In the genomic region with DNA sequence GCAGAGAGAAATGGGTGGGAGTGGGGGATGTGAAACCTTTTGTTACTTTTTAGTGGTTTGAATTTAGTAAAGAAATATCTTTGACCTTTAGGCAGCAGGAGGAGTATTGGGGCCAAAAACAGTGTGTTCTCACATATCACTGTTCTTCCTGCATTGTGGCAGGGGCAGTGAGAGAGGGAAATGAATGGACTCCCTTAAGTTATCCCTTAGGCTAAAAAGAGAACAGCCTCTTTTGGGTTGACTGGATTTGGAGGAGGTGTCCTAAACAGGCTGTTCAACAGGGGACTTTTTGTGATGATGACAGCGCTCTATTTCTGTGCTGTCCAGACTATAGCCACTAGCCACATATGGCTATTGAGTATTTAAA, we compare ENCODE assay signal across 1 cellular context.
TF ChIP-seq lines count a peak whose summit lies in the region.

No MANE protein-coding gene starts in this region.

TF ChIP-seq in GM23338, 12 proteins besides CTCF, POLR2A, EP300 and RAD21 (continued from another document):
- TF ChIP-seq ETS1 (IDR thresholded peaks at IDR 0.05), result no peak
- no peak for TF ChIP-seq EZH2phosphoT487 (IDR thresholded peaks at IDR 0.05; ENCODE audit: unreplicated experiment)
- TF ChIP-seq ZNF462 (CRISPR knock-in tag; IDR thresholded peaks at IDR 0.05), result no peak
- no peak for TF ChIP-seq REST (IDR thresholded peaks at IDR 0.05; ENCODE audit: unreplicated experiment)
- no peak for TF ChIP-seq JUNB (IDR thresholded peaks at IDR 0.05; ENCODE audit: unreplicated experiment)
- no peak for TF ChIP-seq STAT1 (IDR thresholded peaks at IDR 0.05; ENCODE audit: unreplicated experiment)
- no peak for TF ChIP-seq NANOG (IDR thresholded peaks at IDR 0.05; ENCODE audit: borderline replicate concordance)
TF ChIP-seq in GM23338: peak in this region for 0.
